In genomic region chr17:21376835-21377690, GRCh38 we compare ENCODE assay signal across 8 cellular contexts. TPM values are rescaled to one million over a fixed set of nuclear protein-coding genes. Genes with fewer than 3 reads are reported as not detected.
DNase-seq lines count a peak whose midpoint lies in the region; TF ChIP-seq lines count a peak whose summit lies in the region.

No MANE protein-coding gene starts in this region.

- peak; percentile 35 for DNase-seq in A673 (ENCODE audit: low spot score)
- peak; percentile 85 for DNase-seq in endodermal cell
- DNase-seq in stimulated activated CD4-positive, alpha-beta T cell treated with anti-CD3 and anti-CD28 coated beads, Interleukin-2, amount 100 ng/mL, for 48 hours, result no peak
- DNase-seq in NCI-H345 treated with DMSO at 0.1 percent for 48 hours (lab: John Stamatoyannopoulos, UW; ENCODE audit: unreplicated experiment), result no peak
- no peak for DNase-seq in SK-N-DZ (ENCODE audit: low spot score)
- DNase-seq in NCI-H1092 treated with DMSO at 0.1 percent for 48 hours (lab: John Stamatoyannopoulos, UW), result no peak

- intact Hi-C loops in A673 (cut with micrococcal nuclease; ENCODE audit: unreplicated experiment), result no loop called here

- peak overlapping the region; percentile 58 for H3K4me3 Mint-ChIP-seq in endodermal cell

- BruUV-seq in A673 (replicated peaks; lab: Mats Ljungman, UMichigan), result no TSS peak

- no peaks in the 10 kb centered on the region for H3K9me3 Mint-ChIP-seq in endodermal cell

- no peak overlapping the region for H3K27ac Mint-ChIP-seq in endodermal cell

- H3K4me3 ChIP-seq in A673 (ENCODE audit: low read depth, low read length, poor library complexity, severe bottlenecking), result peak overlapping the region; percentile 48
- H3K4me3 ChIP-seq in HUES6 (ENCODE audit: low read depth, low read length), result peak overlapping the region; percentile 60
- peak overlapping the region; percentile 83 for H3K4me3 ChIP-seq in endodermal cell (ENCODE audit: low read length)
- H3K4me3 ChIP-seq in mucosa of rectum (ENCODE audit: low read length in 2 of 2), result peak overlapping the region; percentile 39 to 48

- H3K27me3 ChIP-seq in A673 (replicated peaks; ENCODE audit: insufficient read depth, low read depth, low read length, poor library complexity) (peaks cover 25% of the 10 kb centered on the region), HUES6 (ENCODE audit: control insufficient read depth, insufficient read depth, low read length) (peaks cover 68% of the 10 kb centered on the region), endodermal cell (ENCODE audit: control insufficient read depth, insufficient read depth, low read length, poor library complexity, severe bottlenecking) (peaks cover 24% of the 10 kb centered on the region), mucosa of rectum (ENCODE audit: control insufficient read depth in 2 of 2, insufficient read depth in 2 of 2, low read length in 2 of 2) (peaks cover 8 to 10% of the 10 kb centered on the region in 2 donors)

- H3K36me3 ChIP-seq in A673 (ENCODE audit: insufficient read depth, low read length, poor library complexity, severe bottlenecking), result no peaks in the 10 kb centered on the region
- H3K36me3 ChIP-seq in HUES6 (ENCODE audit: control insufficient read depth, insufficient read depth, low read length), result no peaks in the 10 kb centered on the region
- H3K36me3 ChIP-seq in endodermal cell (ENCODE audit: control insufficient read depth, insufficient read depth, low read length), result no peaks in the 10 kb centered on the region
- no peaks in the 10 kb centered on the region for H3K36me3 ChIP-seq in mucosa of rectum (ENCODE audit: control insufficient read depth in 2 of 2, insufficient read depth in 2 of 2, low read length in 2 of 2)

- CTCF ChIA-PET in A673 (lab: Charles Lee), result no interaction called here

- POLR2A ChIA-PET in A673 (lab: Charles Lee; ENCODE audit: low non-redundant PET), result no interaction called here

- WGBS in endodermal cell (ENCODE audit: insufficient coverage in 1 of 2, insufficient read length in 1 of 2), 2 experiments, result 1 to 3% methylated on average over 22 to 69 of the region's 69 CpGs

- H3K9me3 ChIP-seq in A673 (ENCODE audit: low read depth, low read length, poor library complexity, severe bottlenecking), result no peaks in the 10 kb centered on the region
- no peaks in the 10 kb centered on the region for H3K9me3 ChIP-seq in HUES6 (ENCODE audit: control insufficient read depth, insufficient read depth, low read depth, low read length)
- H3K9me3 ChIP-seq in endodermal cell (ENCODE audit: control insufficient read depth, low read length), result no peaks in the 10 kb centered on the region
- no peaks in the 10 kb centered on the region for H3K9me3 ChIP-seq in mucosa of rectum (ENCODE audit: control insufficient read depth in 2 of 2, low read length in 2 of 2)

- no peaks in the 10 kb centered on the region for H3K36me3 Mint-ChIP-seq in endodermal cell (ENCODE audit: low read depth)

- H3K9ac ChIP-seq in HUES6 (ENCODE audit: low read length), result no peak overlapping the region
- peak overlapping the region; percentile 6 for H3K9ac ChIP-seq in endodermal cell (ENCODE audit: extremely low read depth, low read length, poor library complexity, severe bottlenecking)
- H3K9ac ChIP-seq in mucosa of rectum (ENCODE audit: low read depth in 1 of 2, low read length in 2 of 2), result peak overlapping the region in 1 of 2 donors; percentile 3

- no peak overlapping the region for H3K27ac ChIP-seq in A673 (ENCODE audit: low read depth, low read length, poor library complexity, severe bottlenecking)
- no peak overlapping the region for H3K27ac ChIP-seq in HUES6 (ENCODE audit: low read depth, low read length)
- H3K27ac ChIP-seq in endodermal cell (ENCODE audit: low read depth, low read length), result no peak overlapping the region
- no peak overlapping the region for H3K27ac ChIP-seq in mucosa of rectum (ENCODE audit: low read depth in 2 of 2, low read length in 2 of 2)

- TF ChIP-seq CTCF in A673 (conservative IDR thresholded peaks at IDR 0.05; ENCODE audit: low read depth, low read length) (no peak), endodermal cell (conservative IDR thresholded peaks at IDR 0.05) (no peak)

- H3K4me1 ChIP-seq in A673 (ENCODE audit: insufficient read depth, low read length, poor library complexity, severe bottlenecking) (peaks cover 13% of the 10 kb centered on the region), HUES6 (ENCODE audit: control insufficient read depth, insufficient read depth, low read length) (peaks cover 24% of the 10 kb centered on the region), endodermal cell (ENCODE audit: control insufficient read depth, insufficient read depth, low read length) (no peaks in the 10 kb centered on the region), mucosa of rectum (ENCODE audit: control insufficient read depth in 2 of 2, insufficient read depth in 2 of 2, low read length in 2 of 2) (peaks cover 13 to 21% of the 10 kb centered on the region in 2 donors)

- peaks cover 51% of the 10 kb centered on the region for H3K27me3 Mint-ChIP-seq in endodermal cell (ENCODE audit: insufficient read depth)

- H3K4me1 Mint-ChIP-seq in endodermal cell, result peaks cover 19% of the 10 kb centered on the region

RNA-seq across cellular contexts. Expression of gene KCNJ12, which starts 0.9 kb away (rescaled TPM):
- total RNA-seq in A673 (2021) (1.2 and 2.1 TPM in 2 replicates), endodermal cell (1 to 10 TPM; 2.3 to 2.6 TPM)
- polyA plus RNA-seq in endodermal cell (2013, experiment 1 of 2), result 1.9 TPM
- polyA plus RNA-seq in endodermal cell (2013, experiment 2 of 2), result 1.7 TPM
- 2.4 and 3.0 TPM in 2 replicates for polyA plus RNA-seq in SK-N-DZ (2014; cell fraction: cytosol; rRNA removed)
- 1.1 and 1.2 TPM in 2 replicates for polyA plus RNA-seq in SK-N-DZ (2014; cell fraction: nucleus; rRNA removed)

Comparison
In these comparisons a context has a peak if more than half of its experiments do, and no peak if none do; other contexts are left out.
1. DNase-seq: peak in A673 (single experiment) and endodermal cell (single experiment); none in stimulated activated CD4-positive, alpha-beta T cell treated with anti-CD3 and anti-CD28 coated beads, Interleukin-2, amount 100 ng/mL, for 48 hours (0 of 2), NCI-H345 treated with DMSO at 0.1 percent for 48 hours (single experiment), SK-N-DZ (single experiment) and NCI-H1092 treated with DMSO at 0.1 percent for 48 hours (single experiment).
2. Peak in every context shown above with its lines, with median percentiles within 50 percentile points of each other: H3K4me3 ChIP-seq.